In the genomic region with DNA sequence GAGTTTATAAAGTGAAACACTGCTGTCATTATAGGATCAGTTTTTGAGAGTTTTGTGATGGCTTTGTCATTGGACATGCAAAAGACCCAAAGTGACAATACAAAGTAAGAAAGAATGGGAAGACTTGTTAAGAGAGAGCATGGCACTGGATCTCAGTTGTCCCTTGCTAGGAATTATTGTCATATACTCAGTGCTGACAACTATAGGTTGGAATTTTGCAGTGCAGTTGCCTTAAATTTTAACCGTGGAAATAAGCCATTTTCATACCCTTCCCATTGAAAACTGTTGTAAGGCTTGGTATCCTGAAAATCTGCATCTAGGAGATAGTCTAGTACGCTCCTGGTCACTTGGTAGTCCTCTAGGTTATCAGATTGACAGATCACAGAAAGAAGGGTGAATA, we compare ENCODE assay signal across 10 cellular contexts.
DNase-seq lines count a peak whose midpoint lies in the region; ATAC-seq and TF ChIP-seq lines count a peak whose summit lies in the region.
"Had no signal": no experiment of that assay in that cellular context is flagged by ENCODE, and none has a peak within 500 bp of the region (broad histone marks: within the 10 kb centered on the region; RNA-seq: fewer than 3 reads in every experiment).

No MANE protein-coding gene starts in this region.

- H3K36me3 ChIP-seq in BE2C (no peaks in the 10 kb centered on the region), brain microvascular endothelial cell (replicated peaks) (no peaks in the 10 kb centered on the region)

- H3K9me3 Mint-ChIP-seq in activated T-cell treated with anti-CD3 and anti-CD28 coated beads, Interleukin-2, amount 50 U/mL, for 4 hours: no peaks in the 10 kb centered on the region
- H3K9me3 Mint-ChIP-seq: immature natural killer cell had no signal

- TF ChIP-seq CTCF in BE2C (IDR thresholded peaks at IDR 0.05; ENCODE audit: low read depth, low read length): peak; percentile 61
- peak; percentile 37; the same call in 1 of the 2 replicates for TF ChIP-seq CTCF in LNCAP (IDR thresholded peaks at IDR 0.05)
- TF ChIP-seq CTCF in brain microvascular endothelial cell (IDR thresholded peaks at IDR 0.05; ENCODE audit: low read depth, low read length, missing control alignments): peak; percentile 42

- DNase-seq in BE2C (no peak), brain microvascular endothelial cell (peak; percentile 4), lung microvascular endothelial cell (ENCODE audit: low read depth in 2 of 2) (peak; percentile 1 to 11), T-helper 2 cell (no peak), NAMALWA (ENCODE audit: low spot score) (no peak)
- DNase-seq in activated T-cell treated with anti-CD3 and anti-CD28 coated beads, Interleukin-2, amount 50 U/mL, for 4 hours: no peak
- DNase-seq: amniotic stem cell, immature natural killer cell had no signal

- no peak overlapping the region for H3K4me3 Mint-ChIP-seq in activated T-cell treated with anti-CD3 and anti-CD28 coated beads, Interleukin-2, amount 50 U/mL, for 4 hours
- H3K4me3 Mint-ChIP-seq: immature natural killer cell had no signal

- H3K4me1 ChIP-seq in BE2C: peaks cover 11% of the 10 kb centered on the region

- no peaks in the 10 kb centered on the region for H3K9me3 ChIP-seq in BE2C

- ATAC-seq in GM21360 (IDR thresholded peaks at IDR 0.05; ENCODE audit: unreplicated experiment): no peak
- no peak for ATAC-seq in activated T-cell treated with anti-CD3 and anti-CD28 coated beads, Interleukin-2, amount 50 U/mL, for 4 hours

- peaks cover 4% of the 10 kb centered on the region for H3K4me1 Mint-ChIP-seq in activated T-cell treated with anti-CD3 and anti-CD28 coated beads, Interleukin-2, amount 50 U/mL, for 4 hours (ENCODE audit: low read depth)
- H3K4me1 Mint-ChIP-seq: immature natural killer cell had no signal

- H3K27me3 ChIP-seq in BE2C: no peaks in the 10 kb centered on the region
- H3K27me3 ChIP-seq in brain microvascular endothelial cell (replicated peaks): no peaks in the 10 kb centered on the region

- H3K36me3 Mint-ChIP-seq in activated T-cell treated with anti-CD3 and anti-CD28 coated beads, Interleukin-2, amount 50 U/mL, for 4 hours (ENCODE audit: insufficient read depth): no peaks in the 10 kb centered on the region
- H3K36me3 Mint-ChIP-seq: immature natural killer cell had no signal

- peaks cover 11% of the 10 kb centered on the region for H3K27me3 Mint-ChIP-seq in activated T-cell treated with anti-CD3 and anti-CD28 coated beads, Interleukin-2, amount 50 U/mL, for 4 hours (ENCODE audit: low read depth)

- H3K4me3 ChIP-seq in BE2C (ENCODE audit: low read depth, low read length) (no peak overlapping the region), brain microvascular endothelial cell (ENCODE audit: low read depth, low read length) (no peak overlapping the region)

- H3K27ac ChIP-seq in brain microvascular endothelial cell: no peak overlapping the region

- in situ Hi-C loops in brain microvascular endothelial cell (cut with HindIII; ENCODE audit: low pct_ligation_motif_present, low sequenced_read_pairs): no loop called here

Comparison
In these comparisons a context has a peak if more than half of its experiments do, and no peak if none do; other contexts are left out.
1. DNase-seq: peak in brain microvascular endothelial cell (single experiment) and lung microvascular endothelial cell (2 of 2); none in BE2C (single experiment), T-helper 2 cell (0 of 5), activated T-cell treated with anti-CD3 and anti-CD28 coated beads, Interleukin-2, amount 50 U/mL, for 4 hours (single experiment) and NAMALWA (single experiment).
2. Peak in every context shown above with its lines, with median percentiles within 50 percentile points of each other: CTCF ChIP-seq.